27 cellular contexts compared by ENCODE assay signal in genomic region chr6:167552961-167553360, GRCh38.
"Had no signal": no experiment of that assay in that cellular context is flagged by ENCODE, and none has a peak within 500 bp of the region (broad histone marks: within the 10 kb centered on the region; RNA-seq: fewer than 3 reads in every experiment).

No MANE protein-coding gene starts in this region.

- H3K36me3 ChIP-seq: adrenal gland, breast epithelium, Peyer's patch, SJCRH30, WERI-Rb-1 had no signal

- H3K4me3 ChIP-seq: adrenal gland, breast epithelium, Peyer's patch, SJCRH30 had no signal

- H3K27me3 ChIP-seq: adrenal gland, breast epithelium, Peyer's patch, SJCRH30 had no signal

- H3K4me3 Mint-ChIP-seq: activated CD4-positive, alpha-beta T cell treated with anti-CD3 and anti-CD28 coated beads for 36 hours; activated CD8-positive, alpha-beta T cell treated with anti-CD3 and anti-CD28 coated beads for 36 hours; activated naive CD8-positive, alpha-beta T cell treated with anti-CD3 and anti-CD28 coated beads, Interleukin-2, amount 10 ng/mL, durations not matched to agents 7 days and 5 days; activated T-cell treated with anti-CD3 and anti-CD28 coated beads, Interleukin-2, amount 50 U/mL, for 72 hours had no signal

- H3K4me1 Mint-ChIP-seq: activated CD4-positive, alpha-beta T cell treated with anti-CD3 and anti-CD28 coated beads for 36 hours; activated naive CD8-positive, alpha-beta T cell treated with anti-CD3 and anti-CD28 coated beads, Interleukin-2, amount 10 ng/mL, durations not matched to agents 7 days and 5 days had no signal

- DNase-seq: activated CD4-positive, alpha-beta T cell treated with anti-CD3 and anti-CD28 coated beads for 36 hours; activated CD8-positive, alpha-beta memory T cell treated with anti-CD3 and anti-CD28 coated beads, Interleukin-2, amount 50 U/mL, for 4 hours; activated CD8-positive, alpha-beta T cell treated with anti-CD3 and anti-CD28 coated beads for 36 hours; activated gamma-delta T cell treated with Interleukin-2 at 50 U/mL for 16 hours; activated naive CD4-positive, alpha-beta T cell treated with anti-CD3 and anti-CD28 coated beads, Interleukin-2, amount 50 U/mL, for 16 hours; activated naive CD8-positive, alpha-beta T cell treated with anti-CD3 and anti-CD28 coated beads, Interleukin-2, amount 10 ng/mL, durations not matched to agents 7 days and 5 days; activated T-cell treated with anti-CD3 and anti-CD28 coated beads, Interleukin-2, amount 50 U/mL, for 72 hours; anterior cingulate cortex; caudate nucleus; KG1; NCI-H1092; NCI-H1436; NCI-H187; NCI-H2081; NCI-H510A treated with DMSO at 0.1 percent for 48 hours; NCI-H69; NK-92 treated with Interleukin-12 subunit alpha and Interleukin-12 subunit beta, amount 100 ng/mL, for 24 hours; Peyer's patch; Right ventricle myocardium superior; SJCRH30; SK-N-SH; T-helper 1 cell; WERI-Rb-1 had no signal

- H3K9me3 ChIP-seq: Peyer's patch had no signal

- H3K4me2 ChIP-seq: SK-N-SH had no signal

- H3K27ac ChIP-seq: adrenal gland, breast epithelium, Peyer's patch, RWPE1, SJCRH30, WERI-Rb-1 had no signal

- ATAC-seq: activated CD4-positive, alpha-beta T cell treated with anti-CD3 and anti-CD28 coated beads for 36 hours; activated CD8-positive, alpha-beta T cell treated with anti-CD3 and anti-CD28 coated beads for 36 hours; activated T-cell treated with anti-CD3 and anti-CD28 coated beads, Interleukin-2, amount 50 U/mL, for 72 hours had no signal

- H3K27me3 Mint-ChIP-seq: activated CD4-positive, alpha-beta T cell treated with anti-CD3 and anti-CD28 coated beads for 36 hours; activated CD8-positive, alpha-beta T cell treated with anti-CD3 and anti-CD28 coated beads for 36 hours; activated naive CD8-positive, alpha-beta T cell treated with anti-CD3 and anti-CD28 coated beads, Interleukin-2, amount 10 ng/mL, durations not matched to agents 7 days and 5 days had no signal

- H3K9ac ChIP-seq: SK-N-SH had no signal

- H3K27ac Mint-ChIP-seq: activated CD4-positive, alpha-beta T cell treated with anti-CD3 and anti-CD28 coated beads for 36 hours; activated CD8-positive, alpha-beta T cell treated with anti-CD3 and anti-CD28 coated beads for 36 hours; activated naive CD8-positive, alpha-beta T cell treated with anti-CD3 and anti-CD28 coated beads, Interleukin-2, amount 10 ng/mL, durations not matched to agents 7 days and 5 days; activated T-cell treated with anti-CD3 and anti-CD28 coated beads, Interleukin-2, amount 50 U/mL, for 72 hours; activated T-helper 2 cell treated with anti-CD3 and anti-CD28 coated beads, Interferon-gamma antibody, Interleukin-2, Interleukin-4, amounts not matched to agents 10 μg/mL and 5 μg/mL and 100 μg/mL, durations not matched to agents 14 hours and 24 hours and 36 hours had no signal

- H3K36me3 Mint-ChIP-seq: activated naive CD8-positive, alpha-beta T cell treated with anti-CD3 and anti-CD28 coated beads, Interleukin-2, amount 10 ng/mL, durations not matched to agents 7 days and 5 days had no signal

- H3K4me1 ChIP-seq: adrenal gland, breast epithelium had no signal
